In the genomic region with DNA sequence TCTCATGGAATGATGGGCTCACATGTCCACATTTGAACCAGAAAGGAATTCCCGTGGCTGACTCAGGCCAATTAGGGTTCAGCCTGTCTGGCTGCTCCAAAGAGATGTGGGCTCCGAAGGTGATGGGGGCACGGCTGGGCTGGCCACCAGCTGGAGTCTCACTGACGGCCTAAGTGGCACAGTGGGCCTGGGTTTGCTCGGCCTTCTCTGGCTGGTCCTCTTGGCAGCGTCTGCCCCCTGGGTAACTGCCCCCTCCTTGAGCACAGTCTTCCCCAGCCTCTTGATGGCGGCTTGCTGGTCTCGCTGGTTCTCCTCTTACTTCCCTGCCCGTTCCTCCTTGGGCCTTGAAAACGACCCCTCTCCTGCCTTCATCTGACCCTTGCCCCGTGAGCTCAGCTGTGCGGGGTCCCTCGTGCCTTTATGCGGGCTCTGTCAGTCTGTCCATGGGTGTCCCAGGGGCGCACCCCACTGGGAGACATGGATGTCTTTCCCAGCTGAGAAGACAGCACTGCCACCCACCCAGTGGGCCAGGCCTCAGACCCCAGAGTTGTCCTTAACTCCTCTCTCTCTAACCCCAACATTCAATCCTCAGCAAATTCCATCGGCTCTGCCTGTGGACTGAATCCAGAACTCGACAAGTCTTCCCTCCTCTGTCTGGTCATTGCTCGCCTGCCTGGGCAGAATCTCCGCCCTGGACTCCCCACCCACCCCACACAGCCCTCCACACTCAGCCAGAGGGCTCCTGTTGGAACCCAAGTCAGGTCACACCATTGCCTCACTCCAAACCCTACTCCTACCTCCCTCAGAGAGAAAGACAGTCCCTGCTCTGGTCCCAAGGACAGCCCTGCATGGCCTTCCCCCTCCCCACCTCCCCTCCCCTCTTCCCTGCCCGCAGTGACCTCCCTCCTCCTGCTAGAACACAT, we compare ENCODE assay signal across 2 cellular contexts.
TF ChIP-seq lines count a peak whose summit lies in the region.

No MANE protein-coding gene starts in this region.

TF ChIP-seq in H1, 55 proteins besides CTCF, POLR2A, EP300 and RAD21:
- TF ChIP-seq JUND (IDR thresholded peaks at IDR 0.05; ENCODE audit: low read length) (no peak), JUN (IDR thresholded peaks at IDR 0.05; ENCODE audit: low read depth, low read length) (no peak), ZNF274 (IDR thresholded peaks at IDR 0.05; ENCODE audit: borderline replicate concordance, extremely low read depth, low read length) (no peak), USF2 (IDR thresholded peaks at IDR 0.05; ENCODE audit: low read length) (no peak)

TF ChIP-seq in GM23338, 12 proteins besides CTCF, POLR2A, EP300 and RAD21:
- TF ChIP-seq, protein P1, sequence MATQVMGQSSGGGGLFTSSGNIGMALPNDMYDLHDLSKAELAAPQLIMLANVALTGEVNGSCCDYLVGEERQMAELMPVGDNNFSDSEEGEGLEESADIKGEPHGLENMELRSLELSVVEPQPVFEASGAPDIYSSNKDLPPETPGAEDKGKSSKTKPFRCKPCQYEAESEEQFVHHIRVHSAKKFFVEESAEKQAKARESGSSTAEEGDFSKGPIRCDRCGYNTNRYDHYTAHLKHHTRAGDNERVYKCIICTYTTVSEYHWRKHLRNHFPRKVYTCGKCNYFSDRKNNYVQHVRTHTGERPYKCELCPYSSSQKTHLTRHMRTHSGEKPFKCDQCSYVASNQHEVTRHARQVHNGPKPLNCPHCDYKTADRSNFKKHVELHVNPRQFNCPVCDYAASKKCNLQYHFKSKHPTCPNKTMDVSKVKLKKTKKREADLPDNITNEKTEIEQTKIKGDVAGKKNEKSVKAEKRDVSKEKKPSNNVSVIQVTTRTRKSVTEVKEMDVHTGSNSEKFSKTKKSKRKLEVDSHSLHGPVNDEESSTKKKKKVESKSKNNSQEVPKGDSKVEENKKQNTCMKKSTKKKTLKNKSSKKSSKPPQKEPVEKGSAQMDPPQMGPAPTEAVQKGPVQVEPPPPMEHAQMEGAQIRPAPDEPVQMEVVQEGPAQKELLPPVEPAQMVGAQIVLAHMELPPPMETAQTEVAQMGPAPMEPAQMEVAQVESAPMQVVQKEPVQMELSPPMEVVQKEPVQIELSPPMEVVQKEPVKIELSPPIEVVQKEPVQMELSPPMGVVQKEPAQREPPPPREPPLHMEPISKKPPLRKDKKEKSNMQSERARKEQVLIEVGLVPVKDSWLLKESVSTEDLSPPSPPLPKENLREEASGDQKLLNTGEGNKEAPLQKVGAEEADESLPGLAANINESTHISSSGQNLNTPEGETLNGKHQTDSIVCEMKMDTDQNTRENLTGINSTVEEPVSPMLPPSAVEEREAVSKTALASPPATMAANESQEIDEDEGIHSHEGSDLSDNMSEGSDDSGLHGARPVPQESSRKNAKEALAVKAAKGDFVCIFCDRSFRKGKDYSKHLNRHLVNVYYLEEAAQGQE (IDR thresholded peaks at IDR 0.05; ENCODE audit: unreplicated experiment), result no peak
- TF ChIP-seq CREB1 (CRISPR knock-in tag; IDR thresholded peaks at IDR 0.05; ENCODE audit: low read depth) (no peak), ZNF462 (CRISPR knock-in tag; IDR thresholded peaks at IDR 0.05) (no peak), EZH2phosphoT487 (IDR thresholded peaks at IDR 0.05; ENCODE audit: unreplicated experiment) (no peak), STAT1 (IDR thresholded peaks at IDR 0.05; ENCODE audit: unreplicated experiment) (no peak), JUNB (IDR thresholded peaks at IDR 0.05; ENCODE audit: unreplicated experiment) (no peak), NANOG (IDR thresholded peaks at IDR 0.05; ENCODE audit: borderline replicate concordance) (no peak)
